ENCODE assay signal across 9 cellular contexts in genomic region chr19:34255546-34255945, GRCh38. TPM values are rescaled to one million over a fixed set of nuclear protein-coding genes. Genes with fewer than 3 reads are reported as not detected.
DNase-seq lines count a peak whose midpoint lies in the region; ATAC-seq, FAIRE-seq and TF ChIP-seq lines count a peak whose summit lies in the region.
"Had no signal": no experiment of that assay in that cellular context is flagged by ENCODE, and none has a peak within 500 bp of the region (broad histone marks: within the 10 kb centered on the region; RNA-seq: fewer than 3 reads in every experiment).

No MANE protein-coding gene starts in this region.

- no peaks in the 10 kb centered on the region for H3K27me3 ChIP-seq in CD4-positive, alpha-beta T cell (ENCODE audit: control insufficient read depth, insufficient read depth, low read length)
- H3K27me3 ChIP-seq in OCI-LY3 (ENCODE audit: low read depth, low read length) (no peaks in the 10 kb centered on the region), endothelial cell of umbilical vein (ENCODE audit: control insufficient read depth in 2 of 2, insufficient read depth in 2 of 2, low read length in 2 of 2) (no peaks in the 10 kb centered on the region), osteoblast (ENCODE audit: insufficient read depth, low read length) (no peaks in the 10 kb centered on the region)

- H4K20me1 ChIP-seq in OCI-LY3 (ENCODE audit: insufficient read depth, low read length): no peaks in the 10 kb centered on the region
- H4K20me1 ChIP-seq in endothelial cell of umbilical vein (replicated peaks; ENCODE audit: control insufficient read depth, extremely low read depth, insufficient read depth, low read length): no peaks in the 10 kb centered on the region
- H4K20me1 ChIP-seq in osteoblast (ENCODE audit: insufficient read depth, low read length): peaks cover 2% of the 10 kb centered on the region

- FAIRE-seq in endothelial cell of umbilical vein (lab: Jason Lieb, UNC): peak; percentile 66

- H3K4me1 Mint-ChIP-seq in CD4-positive, alpha-beta T cell (ENCODE audit: low read depth): peaks cover 57% of the 10 kb centered on the region

- H3K9me1 ChIP-seq in endothelial cell of umbilical vein (replicated peaks; ENCODE audit: control insufficient read depth, extremely low read depth, insufficient read depth, low read length): no peaks in the 10 kb centered on the region

- BruUV-seq in endothelial cell of umbilical vein (replicated peaks; lab: Mats Ljungman, UMichigan): TSS peak; percentile 44

- H3K4me3 Mint-ChIP-seq in CD4-positive, alpha-beta T cell: peak overlapping the region; percentile 98

- H3K4me2 ChIP-seq in OCI-LY3 (ENCODE audit: low read length): peak overlapping the region; percentile 84
- peak overlapping the region; percentile 94 for H3K4me2 ChIP-seq in endothelial cell of umbilical vein (ENCODE audit: insufficient read depth, low read length)
- peak overlapping the region; percentile 88 for H3K4me2 ChIP-seq in osteoblast (ENCODE audit: insufficient read depth, low read length)

- no peaks in the 10 kb centered on the region for H3K9me3 Mint-ChIP-seq in CD4-positive, alpha-beta T cell

- H3K4me1 ChIP-seq in OCI-LY3 (ENCODE audit: low read length) (peaks cover 18% of the 10 kb centered on the region), endothelial cell of umbilical vein (ENCODE audit: control insufficient read depth, extremely low read depth, insufficient read depth, low read length) (peaks cover 17% of the 10 kb centered on the region), osteoblast (ENCODE audit: insufficient read depth, low read length) (peaks cover 25% of the 10 kb centered on the region)

- H3K27ac ChIP-seq in CD4-positive, alpha-beta T cell (ENCODE audit: low read depth, low read length): peak overlapping the region; percentile 25
- H3K27ac ChIP-seq in OCI-LY3 (ENCODE audit: low read length): no peak overlapping the region
- peak overlapping the region; percentile 71 for H3K27ac ChIP-seq in endothelial cell of umbilical vein (ENCODE audit: insufficient read depth, low read depth, low read length)
- peak overlapping the region; percentile 58 for H3K27ac ChIP-seq in osteoblast (ENCODE audit: low read depth, low read length)

- dilution Hi-C loops in endothelial cell of umbilical vein (cut with MboI; ENCODE audit: extremely low pct_ligation_motif_present, low sequenced_read_pairs): no loop called here

- peak overlapping the region; percentile 85 for H3K4me3 ChIP-seq in OCI-LY3 (ENCODE audit: low read length)
- peak overlapping the region; percentile 70 to 79 (median 70) for H3K4me3 ChIP-seq in endothelial cell of umbilical vein (replicated peaks in 1 of 3; ENCODE audit: insufficient read depth in 1 of 3, low read depth in 1 of 3, low read length in 3 of 3)
- peak overlapping the region; percentile 87 for H3K4me3 ChIP-seq in osteoblast (ENCODE audit: insufficient read depth, low read length)

- no peak for TF ChIP-seq CTCF in CD4-positive, alpha-beta T cell (IDR thresholded peaks at IDR 0.05)
- no peak for TF ChIP-seq CTCF in OCI-LY3 (IDR thresholded peaks at IDR 0.05; ENCODE audit: low read depth, low read length)
- TF ChIP-seq CTCF in endothelial cell of umbilical vein (IDR thresholded peaks at IDR 0.05; ENCODE audit: extremely low read depth in 1 of 2, insufficient read depth in 1 of 2, low read depth in 1 of 2, low read length in 2 of 2): no peak
- TF ChIP-seq CTCF in osteoblast (IDR thresholded peaks at IDR 0.05; ENCODE audit: extremely low read depth, low read depth, low read length): no peak

- ATAC-seq in CD4-positive, alpha-beta T cell (ENCODE audit: poor library complexity): no peak
- ATAC-seq in sciatic nerve: no peak

- H3K9me3 ChIP-seq in CD4-positive, alpha-beta T cell (ENCODE audit: control insufficient read depth, low read length): no peaks in the 10 kb centered on the region
- H3K9me3 ChIP-seq in OCI-LY3 (ENCODE audit: insufficient read depth, low read length) (no peaks in the 10 kb centered on the region), endothelial cell of umbilical vein (replicated peaks; ENCODE audit: control insufficient read depth, insufficient read depth, low read length) (no peaks in the 10 kb centered on the region), osteoblast (ENCODE audit: low read depth, low read length) (no peaks in the 10 kb centered on the region)

- no peaks in the 10 kb centered on the region for H3K27me3 Mint-ChIP-seq in CD4-positive, alpha-beta T cell

- peak overlapping the region; percentile 70 for H3K9ac ChIP-seq in OCI-LY3 (ENCODE audit: low read length)
- peak overlapping the region; percentile 87 for H3K9ac ChIP-seq in endothelial cell of umbilical vein (replicated peaks; ENCODE audit: extremely low read depth, insufficient read depth, low read length)

- DNase-seq in CD4-positive, alpha-beta T cell: no peak
- DNase-seq in endothelial cell of umbilical vein (ENCODE audit: low read depth, low spot score) (no peak), osteoblast (ENCODE audit: insufficient read length, low spot score, missing footprints) (no peak), sciatic nerve (ENCODE audit: low spot score) (no peak), NCI-H2107 (lab: John Stamatoyannopoulos, UW) (no peak), iPS-NIHi11 (ENCODE audit: low spot score) (no peak), HCEC 1CT (no peak)
- DNase-seq: NCI-H1092 had no signal

- H3K79me2 ChIP-seq in OCI-LY3 (ENCODE audit: low read length) (peaks cover 21% of the 10 kb centered on the region), endothelial cell of umbilical vein (ENCODE audit: control insufficient read depth, insufficient read depth, low read length) (peaks cover 28% of the 10 kb centered on the region), osteoblast (ENCODE audit: insufficient read depth, low read length) (peaks cover 58% of the 10 kb centered on the region)

- CTCF ChIA-PET in CD4-positive, alpha-beta T cell (lab: Charles Lee): interaction anchor here (1.4 kb wide), 1 partner anchor 13 kb away, joined by 5 read pairs; no protein-coding TSS in a partner anchor
- CTCF ChIA-PET in endothelial cell of umbilical vein (lab: Charles Lee): interaction anchor here (0.7 kb wide), 1 partner anchor 10 kb away, joined by 4 read pairs; no protein-coding TSS in a partner anchor

- TF ChIP-seq POLR2A in endothelial cell of umbilical vein (IDR thresholded peaks at IDR 0.05; ENCODE audit: low read depth, low read length): no peak

- H3K27ac Mint-ChIP-seq in CD4-positive, alpha-beta T cell: peak overlapping the region; percentile 94

- H3K36me3 ChIP-seq in OCI-LY3 (replicated peaks; ENCODE audit: low read depth, low read length) (peaks cover 4% of the 10 kb centered on the region), endothelial cell of umbilical vein (ENCODE audit: control insufficient read depth in 2 of 2, extremely low read depth in 1 of 2, insufficient read depth in 2 of 2, low read length in 2 of 2) (no peaks in the 10 kb centered on the region), osteoblast (ENCODE audit: insufficient read depth, low read length) (peaks cover 4% of the 10 kb centered on the region)

- POLR2A ChIA-PET in CD4-positive, alpha-beta T cell (lab: Charles Lee): interaction anchor here (0.7 to 2.8 kb wide), 3 partner anchors 15 to 83 kb away, joined by 3 to 30 read pairs (median 3); partner anchors contain the start of gene LSM14A
- POLR2A ChIA-PET in endothelial cell of umbilical vein (lab: Charles Lee): no interaction called here

- peaks cover 23% of the 10 kb centered on the region for H3K36me3 Mint-ChIP-seq in CD4-positive, alpha-beta T cell (ENCODE audit: low read depth)

- H2AFZ ChIP-seq in OCI-LY3 (ENCODE audit: low read depth, low read length) (no peak overlapping the region), endothelial cell of umbilical vein (ENCODE audit: low read depth, low read length) (no peak overlapping the region), osteoblast (ENCODE audit: low read length) (peak overlapping the region; percentile 62)

- intact Hi-C loops in CD4-positive, alpha-beta T cell (cut with DNase I, micrococcal nuclease): loop anchor here (1.0 to 5.0 kb wide), 4 partner anchors 12 to 81 kb away; no protein-coding TSS in a partner anchor
- intact Hi-C loops in endothelial cell of umbilical vein (cut with micrococcal nuclease) (loop anchor here (1.0 kb wide), 1 partner anchor 15 kb away; no protein-coding TSS in a partner anchor), sciatic nerve (cut with DNase I) (no loop called here)

TF ChIP-seq in endothelial cell of umbilical vein, 7 proteins besides CTCF, POLR2A, EP300 and RAD21:
- TF ChIP-seq FOS (IDR thresholded peaks at IDR 0.05; ENCODE audit: borderline replicate concordance, insufficient read depth, low read length) (no peak), MAX (IDR thresholded peaks at IDR 0.05; ENCODE audit: insufficient read depth, insufficient read length) (no peak), EZH2 (IDR thresholded peaks at IDR 0.05; ENCODE audit: borderline replicate concordance, low read depth, low read length, severe bottlenecking) (no peak), MYC (IDR thresholded peaks at IDR 0.05; ENCODE audit: low read depth, low read length) (no peak), POLR2AphosphoS5 (IDR thresholded peaks at IDR 0.05; ENCODE audit: insufficient read depth, low read depth, low read length) (no peak), JUN (IDR thresholded peaks at IDR 0.05; ENCODE audit: borderline replicate concordance, insufficient read depth, insufficient read length, low read depth) (no peak)

RNA-seq across cellular contexts. Expression of gene GARRE1, which starts 1.2 kb away (rescaled TPM):
- total RNA-seq in CD4-positive, alpha-beta T cell: 10 to 100 TPM; 69.7 to 72.0 TPM
- total RNA-seq in endothelial cell of umbilical vein: 46.8 and 46.9 TPM in 2 replicates
- 39.2 and 45.4 TPM in 2 replicates for polyA plus RNA-seq in endothelial cell of umbilical vein
- polyA plus RNA-seq in endothelial cell of umbilical vein (2011; cell fraction: cytosol; rRNA removed): 28.6 and 30.7 TPM in 2 replicates
- 48.6 and 54.8 TPM in 2 replicates for polyA plus RNA-seq in endothelial cell of umbilical vein (2011; cell fraction: nucleus; rRNA removed)
- polyA plus RNA-seq in endothelial cell of umbilical vein (2012): 26.3 and 31.4 TPM in 2 replicates
- polyA minus RNA-seq in endothelial cell of umbilical vein: 51.5 and 51.9 TPM in 2 replicates
- polyA minus RNA-seq in endothelial cell of umbilical vein (2011; cell fraction: cytosol; rRNA and poly(A)+ RNA removed): 6.5 TPM
- polyA minus RNA-seq in endothelial cell of umbilical vein (2011; cell fraction: nucleus; rRNA and poly(A)+ RNA removed): 44.0 and 49.9 TPM in 2 replicates
- 25.0 and 29.8 TPM in 2 replicates for total RNA-seq in osteoblast
- 59.9 TPM for total RNA-seq in sciatic nerve
